28 cellular contexts compared by ENCODE assay signal in the genomic region with DNA sequence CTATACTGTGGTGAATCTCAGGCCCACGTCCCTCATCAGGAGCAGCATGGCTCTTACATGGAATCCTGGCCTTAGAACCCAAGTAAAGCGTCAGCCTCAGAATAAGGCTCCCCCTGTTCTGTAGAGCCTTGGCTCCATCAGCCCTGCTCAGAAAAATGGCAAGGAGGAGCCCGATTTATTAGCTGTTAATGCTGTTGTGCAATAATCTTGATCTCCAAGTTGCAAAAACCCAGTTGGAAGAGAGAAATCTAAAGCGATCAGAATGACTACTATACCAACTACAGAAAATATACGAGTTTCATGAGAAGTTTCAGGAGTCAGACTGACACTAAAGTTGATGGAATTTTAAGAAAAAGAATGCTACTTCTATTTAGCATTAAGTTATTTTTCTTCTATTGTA. TPM values are rescaled to one million over a fixed set of nuclear protein-coding genes. Genes with fewer than 3 reads are reported as not detected.
DNase-seq lines count a peak whose midpoint lies in the region; ATAC-seq, FAIRE-seq and TF ChIP-seq lines count a peak whose summit lies in the region.
"Had no signal": no experiment of that assay in that cellular context is flagged by ENCODE, and none has a peak within 500 bp of the region (broad histone marks: within the 10 kb centered on the region; RNA-seq: fewer than 3 reads in every experiment).

No MANE protein-coding gene starts in this region.

- WGBS in right cardiac atrium = 79% methylated on average over 5 of the region's 5 CpGs
- WGBS in IMR-90 (ENCODE audit: extremely low coverage in 2 of 2, insufficient read length in 1 of 2), 2 experiments = no CpG with 5 or more reads among the region's 5 CpGs
- 73% methylated on average over 5 of the region's 5 CpGs for WGBS in K562 (ENCODE audit: insufficient coverage, low coverage, missing lambda C conversion rate)

- dilution Hi-C loops in IMR-90 (cut with HindIII; ENCODE audit: low sequenced_read_pairs, unreplicated experiment) = no loop called here

- H3K27me3 ChIP-seq in right cardiac atrium (ENCODE audit: control insufficient read depth, insufficient read depth) (no peaks in the 10 kb centered on the region), IMR-90 (ENCODE audit: control insufficient read depth, insufficient read depth, low read length) (peaks cover 5% of the 10 kb centered on the region), K562 (ENCODE audit: control insufficient read depth in 2 of 2, insufficient read depth in 2 of 2, low read length in 2 of 2) (no peaks in the 10 kb centered on the region)
- H3K27me3 ChIP-seq: BE2C; BLaER1 treated with 17β-estradiol and CSF1 and Interleukin-3, amounts not matched to agents 10 nM and 100 nM had no signal

- H3K18ac ChIP-seq in IMR-90 (ENCODE audit: low read depth, low read length) = no peak overlapping the region

- no peak overlapping the region for H2AK5ac ChIP-seq in IMR-90 (ENCODE audit: low read depth, low read length)

- TF ChIP-seq POLR2A in IMR-90 (IDR thresholded peaks at IDR 0.05; ENCODE audit: low read depth, low read length) (no peak), K562 (conservative IDR thresholded peaks at IDR 0.05) (no peak)

- H3K14ac ChIP-seq in IMR-90 (replicated peaks; ENCODE audit: low read depth, low read length) = no peak overlapping the region

- H3K4me3 ChIP-seq in right cardiac atrium (ENCODE audit: low read length) (no peak overlapping the region), IMR-90 (ENCODE audit: insufficient read depth, low read depth, low read length) (no peak overlapping the region), K562 (no peak overlapping the region)
- H3K4me3 ChIP-seq: A549; BLaER1 treated with 17β-estradiol and CSF1 and Interleukin-3, amounts not matched to agents 10 nM and 100 nM; GM23338 had no signal

- no peak for FAIRE-seq in K562 (lab: Jason Lieb, UNC)
- FAIRE-seq: A549, GM12891, GM18507 had no signal

- H2BK5ac ChIP-seq in IMR-90 (ENCODE audit: low read depth, low read length, poor library complexity, severe bottlenecking) = no peak overlapping the region

- H3K4me1 ChIP-seq in right cardiac atrium (ENCODE audit: control insufficient read depth, insufficient read depth, low read length) (peaks cover 2% of the 10 kb centered on the region), IMR-90 (ENCODE audit: control insufficient read depth, insufficient read depth, low read length) (no peaks in the 10 kb centered on the region), K562 (replicated peaks in 1 of 2; ENCODE audit: control insufficient read depth in 2 of 2, insufficient read depth in 2 of 2, low read length in 2 of 2) (peaks cover 6 to 16% of the 10 kb centered on the region in 2 experiments; a peak in 3 of 5 replicates)
- H3K4me1 ChIP-seq: A549; BE2C; BLaER1 treated with 17β-estradiol and CSF1 and Interleukin-3, amounts not matched to agents 10 nM and 100 nM had no signal

- no peak overlapping the region for H3K4ac ChIP-seq in IMR-90 (ENCODE audit: low read depth, low read length)

- intact Hi-C loops in right cardiac atrium (cut with DNase I) = loop anchor here in 1 of 4 donors (10.0 kb wide), 1 partner anchor 259 kb away; no protein-coding TSS in a partner anchor
- intact Hi-C loops in left cardiac atrium (cut with DNase I) = no loop called here
- intact Hi-C loops in IMR-90 (cut with micrococcal nuclease) = no loop called here
- intact Hi-C loops in K562 (cut with micrococcal nuclease) = loop anchor here (5.0 kb wide), 1 partner anchor 104 kb away; no protein-coding TSS in a partner anchor
- intact Hi-C loops in sciatic nerve (cut with DNase I) = no loop called here

- no peaks in the 10 kb centered on the region for H3K79me2 ChIP-seq in K562 (ENCODE audit: control insufficient read depth, insufficient read depth, low read length)

- peak; percentile 14 to 39 for ATAC-seq in right cardiac atrium
- ATAC-seq in left cardiac atrium = no peak
- ATAC-seq in IMR-90 (ENCODE audit: low read depth) = no peak
- no peak for ATAC-seq in K562
- ATAC-seq in sciatic nerve = peak; percentile 40
- ATAC-seq: A549, GM23338, HCT116 had no signal

- H4K20me1 ChIP-seq in IMR-90 (ENCODE audit: insufficient read depth, low read length) = no peaks in the 10 kb centered on the region
- H4K20me1 ChIP-seq in K562 (replicated peaks; ENCODE audit: control insufficient read depth, insufficient read depth, low read length) = no peaks in the 10 kb centered on the region
- H4K20me1 ChIP-seq: BLaER1 treated with 17β-estradiol and CSF1 and Interleukin-3, amounts not matched to agents 10 nM and 100 nM had no signal

- no peak overlapping the region for H2AFZ ChIP-seq in IMR-90 (replicated peaks; ENCODE audit: low read length, poor library complexity)
- no peak overlapping the region for H2AFZ ChIP-seq in K562 (ENCODE audit: low read depth, low read length)
- H2AFZ ChIP-seq: GM23338 had no signal

- TF ChIP-seq CTCF in IMR-90 (conservative IDR thresholded peaks at IDR 0.05; ENCODE audit: low read depth, low read length) = no peak
- TF ChIP-seq CTCF in K562 (IDR thresholded peaks at IDR 0.05 in 2 of 3, conservative IDR thresholded peaks at IDR 0.05 in 1 of 3; ENCODE audit: insufficient read depth in 2 of 3, low read depth in 1 of 3, low read length in 3 of 3) = no peak

- no peak overlapping the region for H2BK120ac ChIP-seq in IMR-90 (ENCODE audit: low read depth, low read length)

- H3K79me1 ChIP-seq in IMR-90 (ENCODE audit: low read depth in 1 of 2, low read length in 2 of 2) = no peaks in the 10 kb centered on the region

- DNase-seq in right cardiac atrium = peak in 1 of 3 donors; percentile 37
- DNase-seq in left cardiac atrium = no peak
- DNase-seq in IMR-90 = no peak
- DNase-seq in K562 (ENCODE audit: extremely low read depth in 1 of 4, low spot score in 3 of 4) = no peak
- DNase-seq in sciatic nerve (ENCODE audit: low spot score) = no peak
- DNase-seq in NCI-H69 (lab: John Stamatoyannopoulos, UW) = no peak
- DNase-seq in cerebellar cortex (ENCODE audit: low spot score) = no peak
- DNase-seq in RKO (ENCODE audit: low spot score) = no peak
- DNase-seq: 8988T; ACHN; AML-193; BE2C; Calu3; CD4-positive, alpha-beta T cell; CD8-positive, alpha-beta memory T cell; DMS53; DMS79 treated with DMSO at 0.1 percent for 48 hours; GF-D8; H9 had no signal

- in situ Hi-C loops in IMR-90 (cut with MboI; ENCODE audit: low sequenced_read_pairs) = no loop called here
- in situ Hi-C loops in K562 (cut with MboI) = no loop called here

- BruUV-seq in IMR-90 (replicated peaks; lab: Mats Ljungman, UMichigan) (no TSS peak), K562 (replicated peaks; lab: Mats Ljungman, UMichigan) (no TSS peak)

- no peak overlapping the region for H4K91ac ChIP-seq in IMR-90 (ENCODE audit: insufficient read depth, low read depth, low read length)

- no peak overlapping the region for H2BK20ac ChIP-seq in IMR-90 (ENCODE audit: low read depth, low read length)

- H3K9me1 ChIP-seq in IMR-90 (ENCODE audit: insufficient read depth, low read length) (peaks cover 8% of the 10 kb centered on the region), K562 (ENCODE audit: control insufficient read depth, insufficient read depth, low read length) (no peaks in the 10 kb centered on the region)

- H2AK9ac ChIP-seq in IMR-90 (replicated peaks; ENCODE audit: low read depth, low read length, poor library complexity) = no peak overlapping the region

- peak overlapping the region; percentile 26 for H3K27ac ChIP-seq in right cardiac atrium (ENCODE audit: low read length)
- H3K27ac ChIP-seq in IMR-90 (ENCODE audit: insufficient read depth, low read length) = no peak overlapping the region
- no peak overlapping the region for H3K27ac ChIP-seq in K562 (ENCODE audit: extremely low read depth, low read depth, low read length)
- H3K27ac ChIP-seq: A549; BLaER1 treated with 17β-estradiol and CSF1 and Interleukin-3, amounts not matched to agents 10 nM and 100 nM had no signal

- CTCF ChIA-PET in IMR-90 (lab: Yijun Ruan, JAX) (no interaction called here), K562 (lab: Yijun Ruan, JAX; ENCODE audit: low intra/inter-chr PET ratio) (no interaction called here)

- no peak overlapping the region for H3K23ac ChIP-seq in IMR-90 (ENCODE audit: low read depth, low read length)

- no peak overlapping the region for H4K5ac ChIP-seq in IMR-90 (ENCODE audit: low read depth, low read length)

- no peaks in the 10 kb centered on the region for H3K36me3 ChIP-seq in IMR-90 (ENCODE audit: control insufficient read depth, insufficient read depth, low read length)
- no peaks in the 10 kb centered on the region for H3K36me3 ChIP-seq in K562 (ENCODE audit: control insufficient read depth, insufficient read depth, low read length)
- H3K36me3 ChIP-seq: BE2C; BLaER1 treated with 17β-estradiol and CSF1 and Interleukin-3, amounts not matched to agents 10 nM and 100 nM had no signal

- H4K8ac ChIP-seq in IMR-90 (ENCODE audit: low read depth in 2 of 2, low read length in 2 of 2) = no peak overlapping the region

- H3K9me3 ChIP-seq in right cardiac atrium (ENCODE audit: control insufficient read depth, low read length) (no peaks in the 10 kb centered on the region), IMR-90 (ENCODE audit: control insufficient read depth, insufficient read depth, low read length) (no peaks in the 10 kb centered on the region; the same call in 1 of the 2 replicates), K562 (replicated peaks; ENCODE audit: control insufficient read depth, insufficient read depth, low read depth, low read length) (no peaks in the 10 kb centered on the region)
- H3K9me3 ChIP-seq: BE2C had no signal

- no peak overlapping the region for H3K9ac ChIP-seq in IMR-90 (ENCODE audit: low read depth, low read length)
- no peak overlapping the region for H3K9ac ChIP-seq in K562 (ENCODE audit: insufficient read depth in 1 of 2, low read depth in 2 of 2, low read length in 2 of 2)
- H3K9ac ChIP-seq: BLaER1 treated with 17β-estradiol and CSF1 and Interleukin-3, amounts not matched to agents 10 nM and 100 nM had no signal

- H3K4me2 ChIP-seq in IMR-90 (ENCODE audit: low read depth, low read length) (no peak overlapping the region), K562 (ENCODE audit: insufficient read depth, low read length) (no peak overlapping the region)
- H3K4me2 ChIP-seq: A549; BLaER1 treated with 17β-estradiol and CSF1 and Interleukin-3, amounts not matched to agents 10 nM and 100 nM had no signal

- H3K56ac ChIP-seq in IMR-90 (ENCODE audit: extremely low read depth, insufficient read depth, low read length) = no peak overlapping the region

- H2BK15ac ChIP-seq in IMR-90 (ENCODE audit: low read depth, low read length) = no peak overlapping the region

- no peak for TF ChIP-seq EP300 in K562 (IDR thresholded peaks at IDR 0.05; ENCODE audit: low read length)

- POLR2A ChIA-PET in IMR-90 (lab: Charles Lee; ENCODE audit: unreplicated experiment) (no interaction called here), K562 (lab: Yijun Ruan, JAX) (interaction anchor here (0.9 to 3.2 kb wide), 3 partner anchors 9 to 14 kb away, joined by 3 to 16 read pairs (median 11); no protein-coding TSS in a partner anchor)

- TF ChIP-seq RAD21 in IMR-90 (IDR thresholded peaks at IDR 0.05; ENCODE audit: low read length) (no peak), K562 (CRISPR knock-in tag; conservative IDR thresholded peaks at IDR 0.05 in 1 of 2, IDR thresholded peaks at IDR 0.05 in 1 of 2) (no peak)

RNA-seq across cellular contexts. Expression of a gene that starts 35.6 kb away (rescaled TPM):
- total RNA-seq in right cardiac atrium = under 1 TPM in 1 of 4 donors, not detected in 3; 0.09 TPM
- 0.07 TPM for polyA plus RNA-seq in right cardiac atrium
- total RNA-seq in left cardiac atrium = not detected
- under 0.01 TPM in 1 of 2 replicates, not detected in the other for total RNA-seq in IMR-90 (2012; rRNA removed)
- 0.09 and 0.10 TPM in 2 replicates for polyA plus RNA-seq in IMR-90 (2012; rRNA removed)
- 0.03 TPM in 1 of 2 replicates, not detected in the other for polyA plus RNA-seq in IMR-90 (2012; cell fraction: cytosol; rRNA removed)
- polyA plus RNA-seq in IMR-90 (2012; cell fraction: nucleus; rRNA removed; ENCODE audit: low replicate concordance) = 0.06 TPM in 1 of 2 replicates, not detected in the other
- not detected in 2 replicates for total RNA-seq in K562 (2011; cell fraction: chromatin; rRNA removed; ENCODE audit: low replicate concordance)
- not detected in 2 replicates for total RNA-seq in K562 (2011; cell fraction: nucleolus; rRNA removed)
- total RNA-seq in K562 (2011; cell fraction: nucleoplasm; rRNA removed) = not detected in 2 replicates
- not detected in 2 replicates for total RNA-seq in K562 (2014; rRNA removed)
- total RNA-seq in K562 (2014; rRNA removed; fragmentation: Illumina TruSeq; extraction: Trizol) = not detected in 2 replicates
- not detected in 2 replicates for total RNA-seq in K562 (2015; rRNA removed; fragmentation: Illumina TruSeq; extraction: Trizol)
- not detected in 2 replicates for total RNA-seq in K562 (2021)
- polyA plus RNA-seq in K562 (2011; rRNA removed) = not detected in 2 replicates
- not detected in 2 replicates for polyA plus RNA-seq in K562 (2011; cell fraction: cytosol; rRNA removed)
- not detected in 2 replicates for polyA plus RNA-seq in K562 (2011; cell fraction: nucleus; rRNA removed)
- not detected in 2 replicates for polyA plus RNA-seq in K562 (2012)
- not detected in 2 replicates for polyA plus RNA-seq in K562 (2014; fragmentation: Illumina TruSeq; extraction: Trizol)
- not detected for polyA plus RNA-seq in K562 (2014; fragmentation: Nextera tagmentation; extraction: Ambion mirVana)
- polyA plus RNA-seq in K562 (2014; rRNA removed) = not detected in 2 replicates
- polyA minus RNA-seq in K562 (2011; rRNA and poly(A)+ RNA removed) = not detected in 2 replicates
- polyA minus RNA-seq in K562 (2011; cell fraction: cytosol; rRNA and poly(A)+ RNA removed) = not detected in 2 replicates
- not detected in 2 replicates for polyA minus RNA-seq in K562 (2011; cell fraction: nucleus; rRNA and poly(A)+ RNA removed)
- total RNA-seq in sciatic nerve = not detected
- total RNA-seq: Calu3; CD4-positive, alpha-beta T cell; CD8-positive, alpha-beta memory T cell; Daoy; H4; H9 had no signal
- polyA plus RNA-seq: CD14-positive monocyte; CD8-positive, alpha-beta memory T cell had no signal

Comparison
In these comparisons a context has a peak if more than half of its experiments do, and no peak if none do; other contexts are left out.
1. ATAC-seq: peak in right cardiac atrium (2 of 2) and sciatic nerve (single experiment); none in left cardiac atrium (0 of 2), IMR-90 (single experiment) and K562 (single experiment).